8 cellular contexts compared by ENCODE assay signal in genomic region chr1:36088265-36088576, GRCh38. TPM values are rescaled to one million over a fixed set of nuclear protein-coding genes. Genes with fewer than 3 reads are reported as not detected.
DNase-seq lines count a peak whose midpoint lies in the region; ATAC-seq and TF ChIP-seq lines count a peak whose summit lies in the region.

No MANE protein-coding gene starts in this region.

- H4K20me1 ChIP-seq in PC-3 (ENCODE audit: low read length) (no peaks in the 10 kb centered on the region), fibroblast of lung (ENCODE audit: control insufficient read depth, extremely low read depth, insufficient read depth, low read length) (no peaks in the 10 kb centered on the region)

- ATAC-seq in GM18868 (IDR thresholded peaks at IDR 0.05; ENCODE audit: unreplicated experiment) (peak; percentile 6), PC-3 (peak; percentile 2; the same call in 1 of the 2 replicates)

- H3K4me3 ChIP-seq in PC-3 (ENCODE audit: low read length): peak overlapping the region; percentile 99
- peak overlapping the region; percentile 42 to 98 (median 68) for H3K4me3 ChIP-seq in fibroblast of lung (replicated peaks in 1 of 4; ENCODE audit: control extremely low read depth in 1 of 4, insufficient read depth in 1 of 4, low read depth in 3 of 4, low read length in 4 of 4)
- H3K4me3 ChIP-seq in sigmoid colon: peak overlapping the region; percentile 86 to 96 (median 94)

- TSS peak; percentile 40 for BruUV-seq in PC-3 (replicated peaks; lab: Mats Ljungman, UMichigan)

- no peak for TF ChIP-seq EP300 in sigmoid colon (IDR thresholded peaks at IDR 0.05)

- TF ChIP-seq CTCF in PC-3 (conservative IDR thresholded peaks at IDR 0.05; ENCODE audit: low read depth, low read length) (no peak), fibroblast of lung (conservative IDR thresholded peaks at IDR 0.05 in 1 of 2, IDR thresholded peaks at IDR 0.05 in 1 of 2; ENCODE audit: low read depth in 1 of 2, low read length in 2 of 2) (no peak), sigmoid colon (IDR thresholded peaks at IDR 0.05) (no peak), GM10248 (IDR thresholded peaks at IDR 0.05; ENCODE audit: control extremely low read depth, extremely low read depth, low read depth, missing control alignments) (no peak)

- peaks cover 13% of the 10 kb centered on the region; the same call in 1 of the 2 replicates for H3K4me1 ChIP-seq in PC-3 (ENCODE audit: insufficient read depth, low read length)
- H3K4me1 ChIP-seq in fibroblast of lung (ENCODE audit: control insufficient read depth, extremely low read depth, insufficient read depth, low read length): peaks cover 8% of the 10 kb centered on the region
- peaks cover 0 to 43% (median 36%) of the 10 kb centered on the region in 4 donors for H3K4me1 ChIP-seq in sigmoid colon

- H3K27ac ChIP-seq in PC-3 (ENCODE audit: low read length) (no peak overlapping the region), fibroblast of lung (ENCODE audit: insufficient read depth, low read length) (peak overlapping the region; percentile 45), sigmoid colon (peak overlapping the region; percentile 88 to 92 (median 90))

- DNase-seq in PC-3 (no peak), fibroblast of lung (ENCODE audit: low read depth in 2 of 2) (no peak), sigmoid colon (no peak), DMS53 treated with DMSO at 0.1 percent for 48 hours (lab: John Stamatoyannopoulos, UW; ENCODE audit: unreplicated experiment) (no peak), GM10248 (ENCODE audit: extremely low spot score) (no peak), NCI-H524 treated with DMSO at 0.1 percent for 48 hours (lab: John Stamatoyannopoulos, UW) (no peak), NCI-H446 treated with DMSO at 0.1 percent for 48 hours (lab: John Stamatoyannopoulos, UW) (no peak)

- H3K9me2 ChIP-seq in PC-3 (replicated peaks; ENCODE audit: low read length): no peaks in the 10 kb centered on the region

- 29 to 32% methylated on average over 8 of the region's 8 CpGs for WGBS in sigmoid colon, 2 donors

- H3K9me3 ChIP-seq in PC-3 (ENCODE audit: low read length) (no peaks in the 10 kb centered on the region), fibroblast of lung (ENCODE audit: control insufficient read depth, insufficient read depth, low read depth, low read length) (no peaks in the 10 kb centered on the region), sigmoid colon (no peaks in the 10 kb centered on the region)

- peaks cover 28% of the 10 kb centered on the region for H3K79me2 ChIP-seq in PC-3 (ENCODE audit: low read length)
- peaks cover 26% of the 10 kb centered on the region for H3K79me2 ChIP-seq in fibroblast of lung (ENCODE audit: control insufficient read depth, insufficient read depth, low read length)

- intact Hi-C loops in PC-3 (cut with micrococcal nuclease): loop anchor here (5.0 to 10.0 kb wide), 2 partner anchors 153 to 231 kb away; partner anchors contain the start of gene AGO3
- intact Hi-C loops in sigmoid colon (cut with DNase I): loop anchor here (5.0 kb wide), 1 partner anchor 156 kb away; the partner anchor contains the start of gene AGO3

- POLR2A ChIA-PET in PC-3 (lab: Charles Lee; ENCODE audit: unreplicated experiment) (no interaction called here), GM10248 (lab: Yijun Ruan, JAX) (no interaction called here)

- H2AFZ ChIP-seq in PC-3 (ENCODE audit: low read length) (peak overlapping the region; percentile 98), fibroblast of lung (ENCODE audit: low read length) (peak overlapping the region; percentile 92)

- H3K9ac ChIP-seq in PC-3 (ENCODE audit: low read length) (peak overlapping the region; percentile 94), fibroblast of lung (ENCODE audit: insufficient read depth, low read length) (peak overlapping the region; percentile 73)

- TF ChIP-seq POLR2A in sigmoid colon (IDR thresholded peaks at IDR 0.05): no peak

- no peaks in the 10 kb centered on the region for H3F3A ChIP-seq in PC-3 (ENCODE audit: low read length, unreplicated experiment)

- no peaks in the 10 kb centered on the region for H3K27me3 ChIP-seq in PC-3 (ENCODE audit: low read length)
- H3K27me3 ChIP-seq in fibroblast of lung (ENCODE audit: control insufficient read depth, insufficient read depth, low read length): no peaks in the 10 kb centered on the region
- peaks cover 0 to 12% (median 0%) of the 10 kb centered on the region in 3 donors for H3K27me3 ChIP-seq in sigmoid colon

- H3K36me3 ChIP-seq in PC-3 (ENCODE audit: low read depth, low read length) (peaks cover 15% of the 10 kb centered on the region; the same call in 1 of the 2 replicates), fibroblast of lung (ENCODE audit: control insufficient read depth, insufficient read depth, low read length) (peaks cover 16% of the 10 kb centered on the region), sigmoid colon (peaks cover 9 to 24% (median 18%) of the 10 kb centered on the region in 4 donors)

- H3K4me2 ChIP-seq in PC-3 (ENCODE audit: low read length) (peak overlapping the region; percentile 95), fibroblast of lung (ENCODE audit: extremely low read depth, insufficient read depth, low read length) (peak overlapping the region; percentile 81)

- CTCF ChIA-PET in PC-3 (lab: Charles Lee): no interaction called here
- CTCF ChIA-PET in GM10248 (lab: Yijun Ruan, JAX): interaction anchor here (0.9 to 2.2 kb wide), 3 partner anchors 100 to 226 kb away, joined by 3 to 11 read pairs (median 3); no protein-coding TSS in a partner anchor

RNA-seq across cellular contexts. Expression of gene ADPRS, which starts 0.5 kb away (rescaled TPM):
- total RNA-seq in PC-3 (2014; rRNA removed) (75.9 and 83.0 TPM in 2 replicates), fibroblast of lung (25.9 and 30.9 TPM in 2 replicates), sigmoid colon (10 to 100 TPM; 24.3 to 49.6 (median 37.0) TPM)
- polyA plus RNA-seq in fibroblast of lung (25.3 and 33.9 TPM in 2 replicates), sigmoid colon (10 to 100 TPM; 21.6 to 30.0 (median 29.6) TPM)
- 26.4 and 34.8 TPM in 2 replicates for polyA plus RNA-seq in fibroblast of lung (2012)
- 31.6 and 33.3 TPM in 2 replicates for polyA minus RNA-seq in fibroblast of lung (ENCODE audit: low replicate concordance)

RNA-seq across cellular contexts. Expression of gene TEKT2, which starts 4.3 kb away (rescaled TPM):
- total RNA-seq in PC-3 (2014; rRNA removed) (not detected in 2 replicates), fibroblast of lung (0.26 and 0.50 TPM in 2 replicates), sigmoid colon (under 1 TPM in 1 of 4 donors, not detected in 3; 0.33 TPM)
- polyA plus RNA-seq in fibroblast of lung (0.06 and 0.09 TPM in 2 replicates), sigmoid colon (under 1 TPM in 1 of 3 donors, not detected in 2; 0.19 TPM)
- polyA plus RNA-seq in fibroblast of lung (2012): 0.21 TPM in 1 of 2 replicates, not detected in the other
- not detected in 2 replicates for polyA minus RNA-seq in fibroblast of lung (ENCODE audit: low replicate concordance)

RNA-seq across cellular contexts. Expression of gene COL8A2, which starts 36.8 kb away (rescaled TPM):
- 0.26 and 0.58 TPM in 2 replicates for total RNA-seq in PC-3 (2014; rRNA removed)
- 18.5 and 31.0 TPM in 2 replicates for total RNA-seq in fibroblast of lung
- polyA plus RNA-seq in fibroblast of lung: 2.9 and 5.2 TPM in 2 replicates
- 3.1 and 5.8 TPM in 2 replicates for polyA plus RNA-seq in fibroblast of lung (2012)
- 3.4 and 6.5 TPM in 2 replicates for polyA minus RNA-seq in fibroblast of lung (ENCODE audit: low replicate concordance)
- 10 to 100 TPM in 1 of 4 donors, 1 to 10 TPM in 3; 1.8 to 13.0 (median 4.3) TPM for total RNA-seq in sigmoid colon
- 1 to 10 TPM in 2 of 3 donors, under 1 TPM in 1; 0.60 to 3.2 (median 2.4) TPM for polyA plus RNA-seq in sigmoid colon
